ENCODE assay signal across 13 cellular contexts in genomic region chr11:62676698-62677097, GRCh38. TPM values are rescaled to one million over a fixed set of nuclear protein-coding genes. Genes with fewer than 3 reads are reported as not detected.
DNase-seq lines count a peak whose midpoint lies in the region; FAIRE-seq and TF ChIP-seq lines count a peak whose summit lies in the region.
"Had no signal": no experiment of that assay in that cellular context is flagged by ENCODE, and none has a peak within 500 bp of the region (broad histone marks: within the 10 kb centered on the region; RNA-seq: fewer than 3 reads in every experiment).

No MANE protein-coding gene starts in this region.

- no peak overlapping the region for H3K23ac ChIP-seq in H1 (ENCODE audit: insufficient read length)

- no peak overlapping the region for H3K4me3 ChIP-seq in OCI-LY7 (ENCODE audit: low read depth, low read length, poor library complexity, severe bottlenecking)
- no peak overlapping the region for H3K4me3 ChIP-seq in H1 (ENCODE audit: extremely low read depth in 1 of 4, insufficient read depth in 2 of 4, low read depth in 3 of 4, low read length in 4 of 4)
- H3K4me3 ChIP-seq in skeletal muscle tissue (ENCODE audit: low read length in 3 of 3), result peak overlapping the region in 1 of 3 donors; percentile 4
- H3K4me3 ChIP-seq: right atrium auricular region, transverse colon had no signal

- peaks cover 9% of the 10 kb centered on the region for H3K23me2 ChIP-seq in H1 (ENCODE audit: low read depth, low read length)

- TF ChIP-seq CTCF in OCI-LY7 (conservative IDR thresholded peaks at IDR 0.05; ENCODE audit: low read length), result peak; percentile 45; the same call in 1 of the 2 replicates
- TF ChIP-seq CTCF in H1 (IDR thresholded peaks at IDR 0.05; ENCODE audit: control extremely low read depth in 1 of 3, insufficient read depth in 1 of 3, low read depth in 1 of 3, low read length in 3 of 3), result peak; percentile 3 to 11 (median 9); a peak in 3 of 4 replicates

- no peak for TF ChIP-seq POLR2A in H1 (IDR thresholded peaks at IDR 0.05; ENCODE audit: control extremely low read depth in 1 of 2, low read depth in 2 of 2, low read length in 2 of 2)

- no peak for FAIRE-seq in H1 (lab: Jason Lieb, UNC)

- H3K18ac ChIP-seq in H1 (ENCODE audit: extremely low read depth, low read length), result no peak overlapping the region

- POLR2A ChIA-PET in OCI-LY7 (lab: Charles Lee), result interaction anchor here (0.9 to 1.4 kb wide), 4 partner anchors 12 to 103 kb away, joined by 3 to 6 read pairs (median 4); partner anchors contain the start of genes C11orf98, CSKMT, EEF1G and LRRN4CL
- POLR2A ChIA-PET in H1 (lab: Charles Lee; ENCODE audit: partially characterized antibody), result interaction anchor here (0.7 to 61.4 kb wide), 11 partner anchors 15 to 111 kb away, joined by 3 to 2041 read pairs (median 3); partner anchors contain the start of genes BSCL2, C11orf98, CSKMT and GANAB

- H4K20me1 ChIP-seq in OCI-LY7 (ENCODE audit: insufficient read depth, low read length) (no peaks in the 10 kb centered on the region), H1 (replicated peaks in 1 of 2; ENCODE audit: control insufficient read depth in 1 of 2, insufficient read depth in 2 of 2, low read length in 2 of 2) (peaks cover 0 to 1% of the 10 kb centered on the region in 2 experiments)

- H2AFZ ChIP-seq in OCI-LY7 (ENCODE audit: low read length), result no peak overlapping the region
- H2AFZ ChIP-seq in H1 (ENCODE audit: low read length), result no peak overlapping the region

- peaks cover 36% of the 10 kb centered on the region for H3K36me3 Mint-ChIP-seq in activated naive CD4-positive, alpha-beta T cell treated with anti-CD3 and anti-CD28 coated beads, Interleukin-2, amount 10 ng/mL, durations not matched to agents 7 days and 5 days

- H3K27ac Mint-ChIP-seq in activated naive CD4-positive, alpha-beta T cell treated with anti-CD3 and anti-CD28 coated beads, Interleukin-2, amount 10 ng/mL, durations not matched to agents 7 days and 5 days, result peak overlapping the region; percentile 12

- H3K4me2 ChIP-seq in OCI-LY7 (ENCODE audit: low read length) (peak overlapping the region; percentile 96; the same call in 1 of the 2 replicates), H1 (ENCODE audit: insufficient read depth in 1 of 2, low read depth in 2 of 2, low read length in 2 of 2) (no peak overlapping the region)

- no peaks in the 10 kb centered on the region for H3K9me2 ChIP-seq in OCI-LY7 (ENCODE audit: insufficient read depth, low read length)

- H3K14ac ChIP-seq in H1 (ENCODE audit: insufficient read length), result no peak overlapping the region

- H3K56ac ChIP-seq in H1 (replicated peaks; ENCODE audit: insufficient read length, low read depth, low read length), result no peak overlapping the region

- TF ChIP-seq EP300 in H1 (IDR thresholded peaks at IDR 0.05; ENCODE audit: borderline replicate concordance in 1 of 2, low read depth in 2 of 2, low read length in 2 of 2), result no peak

- H3K27me3 ChIP-seq in H1 (replicated peaks in 1 of 4; ENCODE audit: control insufficient read depth in 3 of 4, extremely low read depth in 1 of 4, insufficient read depth in 3 of 4, low read length in 3 of 4) (no peaks in the 10 kb centered on the region), skeletal muscle tissue (ENCODE audit: control insufficient read depth in 3 of 3, insufficient read depth in 3 of 3, low read length in 3 of 3) (no peaks in the 10 kb centered on the region)
- H3K27me3 ChIP-seq: right atrium auricular region, transverse colon had no signal

- H3K4me1 Mint-ChIP-seq in activated naive CD4-positive, alpha-beta T cell treated with anti-CD3 and anti-CD28 coated beads, Interleukin-2, amount 10 ng/mL, durations not matched to agents 7 days and 5 days, result peaks cover 65% of the 10 kb centered on the region

- H3K4me1 ChIP-seq in OCI-LY7 (ENCODE audit: insufficient read depth, low read length, poor library complexity, severe bottlenecking) (peaks cover 51% of the 10 kb centered on the region), H1 (replicated peaks in 1 of 4; ENCODE audit: control insufficient read depth in 3 of 4, insufficient read depth in 4 of 4, low read length in 3 of 4) (peaks cover 3 to 8% (median 6%) of the 10 kb centered on the region in 4 experiments; a peak in 5 of 7 replicates), skeletal muscle tissue (ENCODE audit: control insufficient read depth in 3 of 3, insufficient read depth in 3 of 3, low read length in 3 of 3) (peaks cover 37 to 52% (median 41%) of the 10 kb centered on the region in 3 donors)

- no peak overlapping the region for H2AK5ac ChIP-seq in H1 (ENCODE audit: low read depth, low read length)

- H3K79me2 ChIP-seq in OCI-LY7 (ENCODE audit: insufficient read depth, low read depth, low read length) (peaks cover 38% of the 10 kb centered on the region; the same call in 1 of the 2 replicates), H1 (ENCODE audit: control insufficient read depth in 1 of 2, insufficient read depth in 2 of 2, low read length in 2 of 2) (peaks cover 0 to 23% of the 10 kb centered on the region in 2 experiments; a peak in 2 of 4 replicates)

- H3K9me3 Mint-ChIP-seq in activated naive CD4-positive, alpha-beta T cell treated with anti-CD3 and anti-CD28 coated beads, Interleukin-2, amount 10 ng/mL, durations not matched to agents 7 days and 5 days, result no peaks in the 10 kb centered on the region

- H2BK20ac ChIP-seq in H1 (ENCODE audit: low read length), result no peak overlapping the region

- no peak overlapping the region for H2BK15ac ChIP-seq in H1 (ENCODE audit: low read length)

- CTCF ChIA-PET in activated naive CD4-positive, alpha-beta T cell treated with anti-CD3 and anti-CD28 coated beads, Interleukin-2, amount 10 ng/mL, durations not matched to agents 7 days and 5 days (lab: Charles Lee), result interaction anchor here (0.8 to 1.2 kb wide), 2 partner anchors 17 to 69 kb away, joined by 3 read pairs; no protein-coding TSS in a partner anchor
- CTCF ChIA-PET in OCI-LY7 (lab: Charles Lee; ENCODE audit: unreplicated experiment) (no interaction called here), H1 (lab: Charles Lee; ENCODE audit: partially characterized antibody) (interaction anchor here (0.5 to 3.2 kb wide), 12 partner anchors 8 to 209 kb away, joined by 3 to 16 read pairs (median 4); partner anchors contain the start of genes CSKMT and EML3)

- 95% methylated on average over 6 of the region's 6 CpGs; no CpG with 5 or more reads in 1 of the 2 experiments for WGBS in H1 (ENCODE audit: extremely low coverage in 1 of 2, insufficient coverage in 1 of 2, insufficient read length in 1 of 2, insufficient replicate concordance in 2 of 2, low coverage in 1 of 2, low lambda C conversion rate in 2 of 2, missing lambda C conversion rate in 1 of 2), 2 experiments

- H2BK5ac ChIP-seq in H1 (ENCODE audit: low read depth, low read length), result no peak overlapping the region

- no peaks in the 10 kb centered on the region for H3K27me3 Mint-ChIP-seq in activated naive CD4-positive, alpha-beta T cell treated with anti-CD3 and anti-CD28 coated beads, Interleukin-2, amount 10 ng/mL, durations not matched to agents 7 days and 5 days

- H3K4me3 Mint-ChIP-seq in activated naive CD4-positive, alpha-beta T cell treated with anti-CD3 and anti-CD28 coated beads, Interleukin-2, amount 10 ng/mL, durations not matched to agents 7 days and 5 days, result peak overlapping the region; percentile 88

- no peak for DNase-seq in activated naive CD4-positive, alpha-beta T cell treated with anti-CD3 and anti-CD28 coated beads, Interleukin-2, amount 10 ng/mL, durations not matched to agents 7 days and 5 days
- DNase-seq in activated naive CD4-positive, alpha-beta T cell (lab: John Stamatoyannopoulos, UW), result no peak
- DNase-seq in OCI-LY7 (ENCODE audit: low spot score), result no peak
- DNase-seq in H1 (ENCODE audit: low read depth in 1 of 2, low spot score in 2 of 2), result no peak
- no peak for DNase-seq in DMS79 (lab: John Stamatoyannopoulos, UW)
- DNase-seq in activated CD4-positive, CD25-positive, alpha-beta regulatory T cell (lab: John Stamatoyannopoulos, UW), result no peak
- DNase-seq in stimulated activated CD4-positive, alpha-beta T cell treated with anti-CD3 and anti-CD28 coated beads, Interleukin-4, amount 100 ng/mL, for 4 hours, result no peak
- DNase-seq: mesendoderm, NCI-H526 treated with DMSO at 0.1 percent for 48 hours, transverse colon had no signal

- H3K27ac ChIP-seq in OCI-LY7 (ENCODE audit: low read depth, low read length, poor library complexity, severe bottlenecking) (no peak overlapping the region), H1 (ENCODE audit: low read depth, low read length) (no peak overlapping the region), skeletal muscle tissue (ENCODE audit: low read depth, low read length) (no peak overlapping the region)
- H3K27ac ChIP-seq: epithelial cell of prostate, right atrium auricular region, transverse colon had no signal

- peaks cover 9% of the 10 kb centered on the region for H3K79me1 ChIP-seq in H1 (ENCODE audit: low read depth, low read length)

- no peak overlapping the region for H2BK120ac ChIP-seq in H1 (replicated peaks; ENCODE audit: low read depth, low read length)

- TF ChIP-seq RAD21 in H1 (IDR thresholded peaks at IDR 0.05 in 1 of 2, conservative IDR thresholded peaks at IDR 0.05 in 1 of 2; ENCODE audit: low read depth in 2 of 2, low read length in 2 of 2), result peak; percentile 27 to 40; a peak in 2 of 4 replicates

- no peak overlapping the region for H3K4ac ChIP-seq in H1 (replicated peaks; ENCODE audit: insufficient read length, low read depth, low read length)

- H3K9ac ChIP-seq in H1 (replicated peaks in 1 of 4; ENCODE audit: extremely low read depth in 1 of 4, low read depth in 3 of 4, low read length in 3 of 4), result no peak overlapping the region; a peak in 1 of 7 replicates
- peak overlapping the region in 2 of 3 donors; percentile 51 to 55 for H3K9ac ChIP-seq in skeletal muscle tissue (ENCODE audit: low read depth in 1 of 3, low read length in 3 of 3)

- H4K91ac ChIP-seq in H1 (replicated peaks; ENCODE audit: insufficient read length, low read length), result no peak overlapping the region

- no TSS peak for BruUV-seq in OCI-LY7 (replicated peaks; lab: Mats Ljungman, UMichigan)

- H3K9me3 ChIP-seq in OCI-LY7 (ENCODE audit: low read length), result no peaks in the 10 kb centered on the region
- H3K9me3 ChIP-seq in H1 (ENCODE audit: insufficient read depth in 2 of 2, low read depth in 1 of 2, low read length in 1 of 2), result no peaks in the 10 kb centered on the region
- H3K9me3 ChIP-seq in skeletal muscle tissue (ENCODE audit: control insufficient read depth in 3 of 3, low read length in 3 of 3), result no peaks in the 10 kb centered on the region
- H3K9me3 ChIP-seq: right atrium auricular region, transverse colon had no signal

- intact Hi-C loops in OCI-LY7 (cut with micrococcal nuclease; ENCODE audit: unreplicated experiment), result loop anchor here (5.0 kb wide), 1 partner anchor 111 kb away; the partner anchor contains the start of gene TMEM179B

- H3K36me3 ChIP-seq in OCI-LY7 (ENCODE audit: insufficient read depth, low read length) (peaks cover 45% of the 10 kb centered on the region), H1 (ENCODE audit: control insufficient read depth in 2 of 4, insufficient read depth in 4 of 4, low read length in 3 of 4) (peaks cover 5 to 29% (median 9%) of the 10 kb centered on the region in 4 experiments; a peak in 5 of 8 replicates), skeletal muscle tissue (ENCODE audit: control insufficient read depth in 3 of 3, insufficient read depth in 3 of 3, low read length in 3 of 3) (peaks cover 19 to 33% (median 26%) of the 10 kb centered on the region in 3 donors)

- no peak overlapping the region for H2BK12ac ChIP-seq in H1 (ENCODE audit: low read depth, low read length)

- H4K5ac ChIP-seq in H1 (ENCODE audit: insufficient read length, low read depth, low read length), result no peak overlapping the region

- no peak overlapping the region for H4K8ac ChIP-seq in H1 (ENCODE audit: extremely low read depth, insufficient read depth, low read length)

RNA-seq across cellular contexts. Expression of gene UBXN1, which starts 2.2 kb away (rescaled TPM):
- 101 and 123 TPM in 2 replicates for total RNA-seq in OCI-LY7 (2014; rRNA removed; shearing (Covaris generic))
- total RNA-seq in OCI-LY7 (2022) (129 and 140 TPM in 2 replicates), skeletal muscle tissue (106 TPM)
- 104 and 114 TPM in 2 replicates for total RNA-seq in H1 (2021; fragmentation: NEBNext Ultra II Directional; extraction: Animal tissue kit (Norgen Biotek cat#: 25700))
- 78.6 and 126 TPM in 2 replicates for polyA plus RNA-seq in H1 (2011; rRNA removed)
- polyA plus RNA-seq in H1 (2011; cell fraction: cytosol; rRNA removed), result 175 TPM
- 134 TPM for polyA plus RNA-seq in H1 (2011; cell fraction: nucleus; rRNA removed)
- 93.9 to 156 TPM (median 146 TPM) in 4 replicates for polyA plus RNA-seq in H1 (2012, experiment 1 of 2)
- polyA plus RNA-seq in H1 (2012, experiment 2 of 2), result 174 TPM
- 99.6 TPM for polyA plus RNA-seq in H1 (2013, experiment 1 of 2)
- polyA plus RNA-seq in H1 (2013, experiment 2 of 2), result 95.6 TPM
- 27.2 and 28.9 TPM in 2 replicates for polyA minus RNA-seq in H1 (2011; rRNA and poly(A)+ RNA removed)
- polyA minus RNA-seq in H1 (2011; cell fraction: cytosol; rRNA and poly(A)+ RNA removed), result 48.2 TPM
- polyA minus RNA-seq in H1 (2011; cell fraction: nucleus; rRNA and poly(A)+ RNA removed), result 49.5 TPM

RNA-seq across cellular contexts. Expression of gene LBHD1, which starts 4.6 kb away (rescaled TPM):
- 7.1 and 9.3 TPM in 2 replicates for total RNA-seq in OCI-LY7 (2014; rRNA removed; shearing (Covaris generic))
- total RNA-seq in OCI-LY7 (2022) (22.3 and 22.8 TPM in 2 replicates), skeletal muscle tissue (1.0 TPM)
- total RNA-seq in H1 (2021; fragmentation: NEBNext Ultra II Directional; extraction: Animal tissue kit (Norgen Biotek cat#: 25700)), result 3.6 and 5.2 TPM in 2 replicates
- 2.3 and 2.8 TPM in 2 replicates for polyA plus RNA-seq in H1 (2011; rRNA removed)
- polyA plus RNA-seq in H1 (2011; cell fraction: cytosol; rRNA removed), result 2.5 TPM
- polyA plus RNA-seq in H1 (2011; cell fraction: nucleus; rRNA removed), result 5.8 TPM
- polyA plus RNA-seq in H1 (2012, experiment 1 of 2), result 3.3 to 4.0 TPM (median 3.6 TPM) in 4 replicates
- polyA plus RNA-seq in H1 (2012, experiment 2 of 2), result 2.7 TPM
- 3.2 TPM for polyA plus RNA-seq in H1 (2013, experiment 1 of 2)
- 2.7 TPM for polyA plus RNA-seq in H1 (2013, experiment 2 of 2)
- polyA minus RNA-seq in H1 (2011; rRNA and poly(A)+ RNA removed), result 2.8 and 3.6 TPM in 2 replicates
- polyA minus RNA-seq in H1 (2011; cell fraction: cytosol; rRNA and poly(A)+ RNA removed), result 3.4 TPM
- 9.8 TPM for polyA minus RNA-seq in H1 (2011; cell fraction: nucleus; rRNA and poly(A)+ RNA removed)

RNA-seq across cellular contexts. Expression of gene UQCC3, which starts 5.2 kb away (rescaled TPM):
- total RNA-seq in OCI-LY7 (2014; rRNA removed; shearing (Covaris generic)), result 40.0 and 40.3 TPM in 2 replicates
- total RNA-seq in OCI-LY7 (2022) (13.1 and 15.5 TPM in 2 replicates), skeletal muscle tissue (4.7 TPM)
- total RNA-seq in H1 (2021; fragmentation: NEBNext Ultra II Directional; extraction: Animal tissue kit (Norgen Biotek cat#: 25700)), result 14.2 and 15.2 TPM in 2 replicates
- polyA plus RNA-seq in H1 (2011; rRNA removed), result 15.7 and 27.9 TPM in 2 replicates
- polyA plus RNA-seq in H1 (2011; cell fraction: cytosol; rRNA removed), result 27.4 TPM
- 15.1 TPM for polyA plus RNA-seq in H1 (2011; cell fraction: nucleus; rRNA removed)
- polyA plus RNA-seq in H1 (2012, experiment 1 of 2), result 9.2 to 17.6 TPM (median 14.6 TPM) in 4 replicates
- 6.8 TPM for polyA plus RNA-seq in H1 (2012, experiment 2 of 2)
- 13.2 TPM for polyA plus RNA-seq in H1 (2013, experiment 1 of 2)
- 15.4 TPM for polyA plus RNA-seq in H1 (2013, experiment 2 of 2)
- polyA minus RNA-seq in H1 (2011; rRNA and poly(A)+ RNA removed), result 2.3 and 2.7 TPM in 2 replicates
- polyA minus RNA-seq in H1 (2011; cell fraction: cytosol; rRNA and poly(A)+ RNA removed), result 5.5 TPM
- 9.4 TPM for polyA minus RNA-seq in H1 (2011; cell fraction: nucleus; rRNA and poly(A)+ RNA removed)

RNA-seq across cellular contexts. Expression of gene CSKMT, which starts 11.6 kb away (rescaled TPM):
- 88.4 and 90.8 TPM in 2 replicates for total RNA-seq in OCI-LY7 (2014; rRNA removed; shearing (Covaris generic))
- total RNA-seq in OCI-LY7 (2022), result 52.6 and 80.1 TPM in 2 replicates
- 66.1 and 67.8 TPM in 2 replicates for total RNA-seq in H1 (2021; fragmentation: NEBNext Ultra II Directional; extraction: Animal tissue kit (Norgen Biotek cat#: 25700))
- polyA plus RNA-seq in H1 (2011; rRNA removed), result 12.0 and 26.4 TPM in 2 replicates
- polyA plus RNA-seq in H1 (2011; cell fraction: cytosol; rRNA removed), result 12.8 TPM
- 35.7 TPM for polyA plus RNA-seq in H1 (2011; cell fraction: nucleus; rRNA removed)
- polyA plus RNA-seq in H1 (2012, experiment 1 of 2), result 14.9 to 28.1 TPM (median 21.4 TPM) in 4 replicates
- polyA plus RNA-seq in H1 (2012, experiment 2 of 2), result 33.4 TPM
- 56.6 TPM for polyA plus RNA-seq in H1 (2013, experiment 1 of 2)
- polyA plus RNA-seq in H1 (2013, experiment 2 of 2), result 55.3 TPM
- polyA minus RNA-seq in H1 (2011; rRNA and poly(A)+ RNA removed), result 24.5 and 50.1 TPM in 2 replicates
- polyA minus RNA-seq in H1 (2011; cell fraction: cytosol; rRNA and poly(A)+ RNA removed), result 118 TPM
- polyA minus RNA-seq in H1 (2011; cell fraction: nucleus; rRNA and poly(A)+ RNA removed), result 195 TPM
- total RNA-seq in skeletal muscle tissue, result 4.7 TPM

RNA-seq across cellular contexts. Expression of gene C11orf98, which starts 11.7 kb away (rescaled TPM):
- 148 and 194 TPM in 2 replicates for total RNA-seq in OCI-LY7 (2014; rRNA removed; shearing (Covaris generic))
- 84.4 and 105 TPM in 2 replicates for total RNA-seq in OCI-LY7 (2022)
- 171 and 173 TPM in 2 replicates for total RNA-seq in H1 (2021; fragmentation: NEBNext Ultra II Directional; extraction: Animal tissue kit (Norgen Biotek cat#: 25700))
- polyA plus RNA-seq in H1 (2011; rRNA removed), result 68.0 and 72.1 TPM in 2 replicates
- polyA plus RNA-seq in H1 (2011; cell fraction: cytosol; rRNA removed), result 154 TPM
- 107 TPM for polyA plus RNA-seq in H1 (2011; cell fraction: nucleus; rRNA removed)
- polyA plus RNA-seq in H1 (2012, experiment 1 of 2), result 146 to 196 TPM (median 168 TPM) in 4 replicates
- polyA plus RNA-seq in H1 (2012, experiment 2 of 2), result 164 TPM
- polyA plus RNA-seq in H1 (2013, experiment 1 of 2), result 226 TPM
- polyA plus RNA-seq in H1 (2013, experiment 2 of 2), result 250 TPM
- 14.8 and 17.1 TPM in 2 replicates for polyA minus RNA-seq in H1 (2011; rRNA and poly(A)+ RNA removed)
- 16.8 TPM for polyA minus RNA-seq in H1 (2011; cell fraction: cytosol; rRNA and poly(A)+ RNA removed)
- 28.0 TPM for polyA minus RNA-seq in H1 (2011; cell fraction: nucleus; rRNA and poly(A)+ RNA removed)
- 22.4 TPM for total RNA-seq in skeletal muscle tissue

Comparison
In these comparisons a context has a peak if more than half of its experiments do, and no peak if none do; other contexts are left out.
1. H3K9ac ChIP-seq: peak in skeletal muscle tissue (2 of 3); none in H1 (0 of 4).